Comparison of ENCODE assay signal across 8 cellular contexts in genomic region chr17:79970576-79971068, GRCh38.
DNase-seq lines count a peak whose midpoint lies in the region; ATAC-seq and TF ChIP-seq lines count a peak whose summit lies in the region.

No MANE protein-coding gene starts in this region.

- no peak for TF ChIP-seq POLR2A in sigmoid colon (IDR thresholded peaks at IDR 0.05)

- no peaks in the 10 kb centered on the region for H3K4me1 ChIP-seq in sigmoid colon

- peak; percentile 19 for ATAC-seq in left lobe of liver

- peak; percentile 66 for TF ChIP-seq CTCF in GM12865 (IDR thresholded peaks at IDR 0.05; ENCODE audit: insufficient read depth, low read depth, low read length, missing control alignments)
- no peak for TF ChIP-seq CTCF in sigmoid colon (IDR thresholded peaks at IDR 0.05)

- no peaks in the 10 kb centered on the region for H3K27me3 ChIP-seq in sigmoid colon

- no peak overlapping the region for H3K27ac ChIP-seq in sigmoid colon

- no peak overlapping the region for H3K4me3 ChIP-seq in GM12865 (ENCODE audit: low read depth, low read length)
- H3K4me3 ChIP-seq in sigmoid colon = no peak overlapping the region

- no peaks in the 10 kb centered on the region for H3K9me3 ChIP-seq in sigmoid colon

- H3K36me3 ChIP-seq in sigmoid colon = peaks cover 0 to 14% (median 0%) of the 10 kb centered on the region in 4 donors

- DNase-seq in A172 (ENCODE audit: low spot score) (peak; percentile 30), GM12865 (ENCODE audit: low read depth) (peak; percentile 61), NOMO-1 (lab: John Stamatoyannopoulos, UW; ENCODE audit: unreplicated experiment in 2 of 2) (peak; percentile 39 to 60), astrocyte of the hippocampus (ENCODE audit: low read depth, low spot score) (peak; percentile 50), left lobe of liver (ENCODE audit: low spot score) (peak; percentile 28), DMS114 treated with DMSO at 0.1 percent for 48 hours (lab: John Stamatoyannopoulos, UW; ENCODE audit: unreplicated experiment) (no peak), mucosa of gallbladder (ENCODE audit: low spot score) (no peak), sigmoid colon (no peak)

- 46 to 47% methylated on average over 10 of the region's 10 CpGs for WGBS in sigmoid colon, 2 donors

- intact Hi-C loops in sigmoid colon (cut with DNase I) = no loop called here

- no peak for TF ChIP-seq EP300 in sigmoid colon (IDR thresholded peaks at IDR 0.05)

Comparison
In these comparisons a context has a peak if more than half of its experiments do, and no peak if none do; other contexts are left out.
1. DNase-seq: peak in A172 (single experiment), GM12865 (single experiment), NOMO-1 (2 of 2), astrocyte of the hippocampus (single experiment) and left lobe of liver (single experiment); none in DMS114 treated with DMSO at 0.1 percent for 48 hours (single experiment), mucosa of gallbladder (single experiment) and sigmoid colon (single experiment).